ENCODE assay signal across 13 cellular contexts in genomic region chr20:3739054-3739925, GRCh38. TPM values are rescaled to one million over a fixed set of nuclear protein-coding genes. Genes with fewer than 3 reads are reported as not detected.
DNase-seq lines count a peak whose midpoint lies in the region; ATAC-seq and TF ChIP-seq lines count a peak whose summit lies in the region.
"Had no signal": no experiment of that assay in that cellular context is flagged by ENCODE, and none has a peak within 500 bp of the region (broad histone marks: within the 10 kb centered on the region; RNA-seq: fewer than 3 reads in every experiment).

No MANE protein-coding gene starts in this region.

- H3K27me3 Mint-ChIP-seq in immature natural killer cell (ENCODE audit: low read depth in 3 of 3), result peaks cover 3 to 9% (median 3%) of the 10 kb centered on the region in 3 donors

- H3K9me3 Mint-ChIP-seq in immature natural killer cell, result no peaks in the 10 kb centered on the region
- H3K9me3 Mint-ChIP-seq: activated CD4-positive, alpha-beta memory T cell treated with anti-CD3 and anti-CD28 coated beads, Interleukin-2, amount 10 ng/mL, durations not matched to agents 7 days and 5 days; central memory CD8-positive, alpha-beta T cell; naive thymus-derived CD4-positive, alpha-beta T cell had no signal

- no peaks in the 10 kb centered on the region for H3K27me3 ChIP-seq in PC-3 (ENCODE audit: low read length)

- H3K4me1 Mint-ChIP-seq in immature natural killer cell, result peaks cover 0 to 2% of the 10 kb centered on the region in 2 donors

- no peaks in the 10 kb centered on the region for H3K9me2 ChIP-seq in PC-3 (replicated peaks; ENCODE audit: low read length)

- no peak overlapping the region for H3K27ac ChIP-seq in PC-3 (ENCODE audit: low read length)

- H3K36me3 Mint-ChIP-seq in immature natural killer cell, result no peaks in the 10 kb centered on the region
- H3K36me3 Mint-ChIP-seq: naive thymus-derived CD4-positive, alpha-beta T cell had no signal

- no peak overlapping the region for H3K4me3 Mint-ChIP-seq in immature natural killer cell
- H3K4me3 Mint-ChIP-seq: activated CD4-positive, alpha-beta memory T cell treated with anti-CD3 and anti-CD28 coated beads, Interleukin-2, amount 10 ng/mL, durations not matched to agents 7 days and 5 days; central memory CD8-positive, alpha-beta T cell; naive thymus-derived CD4-positive, alpha-beta T cell had no signal

- DNase-seq in PC-3 (no peak), Right ventricle myocardium inferior (ENCODE audit: missing footprints) (no peak), sciatic nerve (ENCODE audit: low spot score) (no peak), T-helper 1 cell (no peak), immature natural killer cell (no peak)
- DNase-seq: activated CD4-positive, alpha-beta memory T cell treated with anti-CD3 and anti-CD28 coated beads, Interleukin-2, amount 10 ng/mL, durations not matched to agents 7 days and 5 days; Kasumi-1; naive thymus-derived CD4-positive, alpha-beta T cell; NCI-H2029 treated with DMSO at 0.1 percent for 48 hours had no signal

- H3K79me2 ChIP-seq in PC-3 (ENCODE audit: low read length), result no peaks in the 10 kb centered on the region

- TF ChIP-seq CTCF in PC-3 (conservative IDR thresholded peaks at IDR 0.05; ENCODE audit: low read depth, low read length), result no peak

- H3K4me2 ChIP-seq in PC-3 (ENCODE audit: low read length), result no peak overlapping the region

- no peaks in the 10 kb centered on the region for H3F3A ChIP-seq in PC-3 (ENCODE audit: low read length, unreplicated experiment)

- H2AFZ ChIP-seq in PC-3 (ENCODE audit: low read length), result no peak overlapping the region

- no peak overlapping the region for H3K9ac ChIP-seq in PC-3 (ENCODE audit: low read length)

- H3K36me3 ChIP-seq in PC-3 (ENCODE audit: low read depth, low read length), result no peaks in the 10 kb centered on the region

- no TSS peak for BruUV-seq in PC-3 (replicated peaks; lab: Mats Ljungman, UMichigan)

- H3K9me3 ChIP-seq in PC-3 (ENCODE audit: low read length), result no peaks in the 10 kb centered on the region

- CTCF ChIA-PET in PC-3 (lab: Charles Lee), result no interaction called here

- no peaks in the 10 kb centered on the region for H3K4me1 ChIP-seq in PC-3 (ENCODE audit: insufficient read depth, low read length)

- H3K4me3 ChIP-seq in PC-3 (ENCODE audit: low read length), result no peak overlapping the region

- no peak overlapping the region for H3K27ac Mint-ChIP-seq in immature natural killer cell
- H3K27ac Mint-ChIP-seq: activated CD4-positive, alpha-beta memory T cell treated with anti-CD3 and anti-CD28 coated beads, Interleukin-2, amount 10 ng/mL, durations not matched to agents 7 days and 5 days had no signal

- POLR2A ChIA-PET in PC-3 (lab: Charles Lee; ENCODE audit: unreplicated experiment), result no interaction called here

- ATAC-seq in PC-3 (0 out of 2 replicates have a peak, but pooled peaks have one; percentile 11), Right ventricle myocardium inferior (peak; percentile 36), sciatic nerve (peak; percentile 15), HG02763 (IDR thresholded peaks at IDR 0.05; ENCODE audit: unreplicated experiment) (no peak)
- ATAC-seq: naive thymus-derived CD4-positive, alpha-beta T cell had no signal

- H4K20me1 ChIP-seq in PC-3 (ENCODE audit: low read length), result no peaks in the 10 kb centered on the region

- intact Hi-C loops in PC-3 (cut with micrococcal nuclease), result no loop called here
- intact Hi-C loops in Right ventricle myocardium inferior (cut with DNase I), result no loop called here
- intact Hi-C loops in sciatic nerve (cut with DNase I), result no loop called here

RNA-seq across cellular contexts. Expression of gene HSPA12B, which starts 6.8 kb away (rescaled TPM):
- total RNA-seq in PC-3 (2014; rRNA removed), result not detected in 2 replicates
- total RNA-seq in Right ventricle myocardium inferior, result 17.5 TPM
- total RNA-seq in sciatic nerve, result 20.4 TPM
- under 1 TPM in 1 of 3 donors, not detected in 2; 0.53 TPM for polyA plus RNA-seq in immature natural killer cell
- total RNA-seq: G401; naive thymus-derived CD4-positive, alpha-beta T cell had no signal

RNA-seq across cellular contexts. Expression of gene SIGLEC1, which starts 26.9 kb away (rescaled TPM):
- not detected in 2 replicates for total RNA-seq in PC-3 (2014; rRNA removed)
- total RNA-seq in Right ventricle myocardium inferior, result 9.5 TPM
- total RNA-seq in sciatic nerve, result 19.2 TPM
- polyA plus RNA-seq in immature natural killer cell, result under 1 TPM in 1 of 3 donors, not detected in 2; 0.13 TPM
- total RNA-seq: G401 had no signal
- polyA plus RNA-seq: BJ; naive thymus-derived CD4-positive, alpha-beta T cell had no signal

RNA-seq across cellular contexts. Expression of gene ADISSP, which starts 28.3 kb away (rescaled TPM):
- total RNA-seq in PC-3 (2014; rRNA removed), result 244 and 307 TPM in 2 replicates
- 14.6 TPM for total RNA-seq in Right ventricle myocardium inferior
- total RNA-seq in sciatic nerve, result 25.7 TPM
- polyA plus RNA-seq in immature natural killer cell, result 10 to 100 TPM; 16.4 to 27.5 (median 16.6) TPM

RNA-seq across cellular contexts. Expression of gene SPEF1, which starts 42.0 kb away (rescaled TPM):
- total RNA-seq in PC-3 (2014; rRNA removed) (2.0 and 2.6 TPM in 2 replicates), Right ventricle myocardium inferior (0.14 TPM), sciatic nerve (not detected)
- polyA plus RNA-seq in immature natural killer cell, result not detected
- total RNA-seq: activated CD4-positive, alpha-beta memory T cell treated with anti-CD3 and anti-CD28 coated beads, Interleukin-2, amount 10 ng/mL, durations not matched to agents 7 days and 5 days had no signal
- polyA plus RNA-seq: naive thymus-derived CD4-positive, alpha-beta T cell had no signal

RNA-seq across cellular contexts. Expression of gene CENPB, which starts 47.2 kb away (rescaled TPM):
- 213 and 276 TPM in 2 replicates for total RNA-seq in PC-3 (2014; rRNA removed)
- total RNA-seq in Right ventricle myocardium inferior, result 68.2 TPM
- 71.0 TPM for total RNA-seq in sciatic nerve
- 1 to 10 TPM; 1.0 to 1.7 (median 1.1) TPM for polyA plus RNA-seq in immature natural killer cell

Comparison
In these comparisons a context has a peak if more than half of its experiments do, and no peak if none do; other contexts are left out.
1. RNA of gene HSPA12B, which starts 6.8 kb away (total RNA-seq): 20.4 TPM in sciatic nerve (single experiment) and 17.5 TPM in Right ventricle myocardium inferior (single experiment); not detected in PC-3; every median in the first group is over 10 times any median in the second.
2. RNA of gene SIGLEC1, which starts 26.9 kb away (total RNA-seq): 19.2 TPM in sciatic nerve (single experiment) and 9.5 TPM in Right ventricle myocardium inferior (single experiment); not detected in PC-3; every median in the first group is over 10 times any median in the second.